Comparison of ENCODE assay signal across 1 cellular context in the genomic region with DNA sequence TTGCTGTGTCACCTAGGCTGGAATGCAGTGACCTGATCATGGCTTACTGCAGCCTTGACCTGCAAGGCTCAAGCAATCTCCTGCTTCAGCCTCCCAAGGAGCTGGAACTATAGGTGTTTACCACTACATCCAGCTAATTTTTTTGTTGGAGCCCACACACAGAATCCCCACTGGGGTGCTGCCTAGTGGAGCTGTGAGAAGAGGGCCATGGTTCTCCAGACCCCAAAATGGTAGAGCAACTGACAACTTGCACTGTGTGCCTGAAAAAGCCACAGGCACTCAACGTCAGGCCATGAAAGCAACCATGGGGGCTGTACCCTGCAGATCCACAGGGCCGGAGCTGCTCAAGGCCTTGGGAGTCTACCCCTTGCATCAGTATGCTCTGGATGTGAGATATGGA.
TF ChIP-seq lines count a peak whose summit lies in the region.

No MANE protein-coding gene starts in this region.

TF ChIP-seq in H1, 55 proteins besides CTCF, POLR2A, EP300 and RAD21:
- TF ChIP-seq, protein P1, sequence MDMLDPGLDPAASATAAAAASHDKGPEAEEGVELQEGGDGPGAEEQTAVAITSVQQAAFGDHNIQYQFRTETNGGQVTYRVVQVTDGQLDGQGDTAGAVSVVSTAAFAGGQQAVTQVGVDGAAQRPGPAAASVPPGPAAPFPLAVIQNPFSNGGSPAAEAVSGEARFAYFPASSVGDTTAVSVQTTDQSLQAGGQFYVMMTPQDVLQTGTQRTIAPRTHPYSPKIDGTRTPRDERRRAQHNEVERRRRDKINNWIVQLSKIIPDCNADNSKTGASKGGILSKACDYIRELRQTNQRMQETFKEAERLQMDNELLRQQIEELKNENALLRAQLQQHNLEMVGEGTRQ (IDR thresholded peaks at IDR 0.05; ENCODE audit: low read length): no peak
- TF ChIP-seq NRF1 (IDR thresholded peaks at IDR 0.05; ENCODE audit: low read depth, low read length) (no peak), TAF7 (optimal IDR thresholded peaks at IDR 0.05; ENCODE audit: borderline replicate concordance, low read depth, low read length) (no peak), YY1 (IDR thresholded peaks at IDR 0.05; ENCODE audit: low read depth, low read length) (no peak), KDM5A (IDR thresholded peaks at IDR 0.05; ENCODE audit: low read length) (no peak), SIX5 (IDR thresholded peaks at IDR 0.05; ENCODE audit: low read depth, low read length) (no peak), BCL11A (IDR thresholded peaks at IDR 0.05; ENCODE audit: low read depth in 2 of 2, low read length in 2 of 2) (no peak), PHF8 (conservative IDR thresholded peaks at IDR 0.05; ENCODE audit: low read depth, low read length) (no peak), EZH2 (IDR thresholded peaks at IDR 0.05; ENCODE audit: low read depth, low read length, severe bottlenecking) (no peak), CBX8 (IDR thresholded peaks at IDR 0.05; ENCODE audit: borderline replicate concordance, low read depth, low read length) (no peak), ZNF274 (IDR thresholded peaks at IDR 0.05; ENCODE audit: borderline replicate concordance, extremely low read depth, low read length) (no peak), BRCA1 (IDR thresholded peaks at IDR 0.05; ENCODE audit: low read depth, low read length) (no peak), CHD2 (IDR thresholded peaks at IDR 0.05; ENCODE audit: low read length) (no peak), SIN3A (conservative IDR thresholded peaks at IDR 0.05 in 1 of 2, IDR thresholded peaks at IDR 0.05 in 1 of 2; ENCODE audit: low read depth in 1 of 2, low read length in 2 of 2) (no peak), CEBPB (IDR thresholded peaks at IDR 0.05; ENCODE audit: low read depth, low read length) (no peak), KDM4A (IDR thresholded peaks at IDR 0.05; ENCODE audit: low read depth, low read length, severe bottlenecking) (no peak), SP1 (IDR thresholded peaks at IDR 0.05; ENCODE audit: low read depth, low read length) (no peak), TBP (IDR thresholded peaks at IDR 0.05; ENCODE audit: low read depth, low read length) (no peak)
- TF ChIP-seq, protein P2, sequence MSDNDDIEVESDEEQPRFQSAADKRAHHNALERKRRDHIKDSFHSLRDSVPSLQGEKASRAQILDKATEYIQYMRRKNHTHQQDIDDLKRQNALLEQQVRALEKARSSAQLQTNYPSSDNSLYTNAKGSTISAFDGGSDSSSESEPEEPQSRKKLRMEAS (IDR thresholded peaks at IDR 0.05): no peak
- TF ChIP-seq, protein P3, sequence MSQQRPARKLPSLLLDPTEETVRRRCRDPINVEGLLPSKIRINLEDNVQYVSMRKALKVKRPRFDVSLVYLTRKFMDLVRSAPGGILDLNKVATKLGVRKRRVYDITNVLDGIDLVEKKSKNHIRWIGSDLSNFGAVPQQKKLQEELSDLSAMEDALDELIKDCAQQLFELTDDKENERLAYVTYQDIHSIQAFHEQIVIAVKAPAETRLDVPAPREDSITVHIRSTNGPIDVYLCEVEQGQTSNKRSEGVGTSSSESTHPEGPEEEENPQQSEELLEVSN (IDR thresholded peaks at IDR 0.05): no peak
